26 cellular contexts compared by ENCODE assay signal in the genomic region with DNA sequence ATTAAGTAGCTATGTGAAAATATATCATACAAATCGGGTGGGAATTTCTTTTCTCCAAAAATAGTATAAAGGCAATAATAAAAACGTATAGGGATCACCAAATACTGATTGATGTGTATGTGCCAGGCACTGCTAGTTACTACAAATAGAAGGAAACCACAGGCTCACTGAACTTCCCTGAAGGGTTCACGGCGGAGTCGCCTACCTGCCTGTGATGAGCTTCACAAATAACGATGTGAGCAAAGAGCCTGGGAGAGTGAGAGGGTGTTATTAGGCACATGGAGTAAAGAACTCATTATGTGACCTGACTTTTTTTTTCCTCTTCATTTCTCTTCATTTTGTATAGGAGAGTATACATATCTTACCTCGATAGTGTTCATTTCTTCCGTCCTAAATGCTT.
"Had no signal": no experiment of that assay in that cellular context is flagged by ENCODE, and none has a peak within 500 bp of the region (broad histone marks: within the 10 kb centered on the region; RNA-seq: fewer than 3 reads in every experiment).

No MANE protein-coding gene starts in this region.

- H3K9me3 Mint-ChIP-seq: dendritic cell treated with granulocyte-macrophage colony-stimulating factor and Interleukin-4, amounts not matched to agents 40 ng/mL and 50 ng/mL, for 4 days; endodermal cell; natural killer cell; neural crest cell had no signal

- H3K4me3 ChIP-seq: colonic mucosa, gastroesophageal sphincter, heart left ventricle, hepatocyte, left lung, pancreas, right lobe of liver, stomach, testis, tibial artery, upper lobe of left lung, uterus had no signal

- H3K4me3 Mint-ChIP-seq: dendritic cell treated with granulocyte-macrophage colony-stimulating factor and Interleukin-4, amounts not matched to agents 40 ng/mL and 50 ng/mL, for 4 days; endodermal cell; natural killer cell; neural crest cell had no signal

- H3K4me1 Mint-ChIP-seq: endodermal cell, natural killer cell, neural crest cell had no signal

- H3K27ac Mint-ChIP-seq: dendritic cell treated with granulocyte-macrophage colony-stimulating factor and Interleukin-4, amounts not matched to agents 40 ng/mL and 50 ng/mL, for 4 days; endodermal cell had no signal

- DNase-seq: colonic mucosa; effector CD8-positive, alpha-beta T cell; endodermal cell; foreskin keratinocyte; heart left ventricle; kidney; left lung; mesendoderm; natural killer cell; pancreas; retina; right lobe of liver; small intestine; stimulated activated CD4-positive, alpha-beta T cell treated with anti-CD3 and anti-CD28 coated beads, Interleukin-15, amount 100 ng/mL, for 24 hours; stimulated activated CD4-positive, alpha-beta T cell treated with anti-CD3 and anti-CD28 coated beads, Interleukin-2, amount 100 ng/mL, for 48 hours; stimulated activated naive CD4-positive, alpha-beta T cell treated with Interleukin-2 at 50 U/mL for 16 hours; stomach; testis; tibial artery; upper lobe of left lung; uterus had no signal

- ATAC-seq: esophagus mucosa, foreskin keratinocyte, gastroesophageal sphincter, heart left ventricle, left lung, natural killer cell, pancreas, right lobe of liver had no signal

- H3K27me3 Mint-ChIP-seq: dendritic cell treated with granulocyte-macrophage colony-stimulating factor and Interleukin-4, amounts not matched to agents 40 ng/mL and 50 ng/mL, for 4 days had no signal
